ENCODE assay signal across 2 cellular contexts in genomic region chr12:24285413-24285812, GRCh38.
TF ChIP-seq lines count a peak whose summit lies in the region.

No MANE protein-coding gene starts in this region.

TF ChIP-seq in IMR-90, 13 proteins besides CTCF, POLR2A, EP300 and RAD21:
- TF ChIP-seq BHLHE40 (IDR thresholded peaks at IDR 0.05; ENCODE audit: low read depth, low read length) = no peak
- TF ChIP-seq ELK1 (IDR thresholded peaks at IDR 0.05; ENCODE audit: borderline replicate concordance, low read depth, low read length) = no peak
- TF ChIP-seq NFE2L2 (IDR thresholded peaks at IDR 0.05; ENCODE audit: low read depth, low read length) = no peak
- TF ChIP-seq RFX5 (IDR thresholded peaks at IDR 0.05; ENCODE audit: low read depth, low read length) = no peak
- no peak for TF ChIP-seq FOS (IDR thresholded peaks at IDR 0.05; ENCODE audit: low read depth, low read length)
- no peak for TF ChIP-seq SMC3 (IDR thresholded peaks at IDR 0.05; ENCODE audit: low read depth, low read length)
- TF ChIP-seq MAFK (IDR thresholded peaks at IDR 0.05; ENCODE audit: low read depth, low read length) = no peak
- no peak for TF ChIP-seq MAZ (IDR thresholded peaks at IDR 0.05; ENCODE audit: borderline replicate concordance, low read depth, low read length)
- no peak for TF ChIP-seq CEBPB (IDR thresholded peaks at IDR 0.05; ENCODE audit: low read depth, low read length)
- no peak for TF ChIP-seq USF2 (IDR thresholded peaks at IDR 0.05; ENCODE audit: low read depth, low read length)
- TF ChIP-seq RCOR1 (IDR thresholded peaks at IDR 0.05; ENCODE audit: insufficient replicate concordance, low read length) = no peak
- no peak for TF ChIP-seq MXI1 (IDR thresholded peaks at IDR 0.05; ENCODE audit: borderline replicate concordance, low read depth, low read length)
- TF ChIP-seq CHD1 (IDR thresholded peaks at IDR 0.05; ENCODE audit: low read depth, low read length) = no peak

TF ChIP-seq in GM12878, 131 proteins besides CTCF, POLR2A, EP300 and RAD21:
- TF ChIP-seq ZZZ3 (IDR thresholded peaks at IDR 0.05; ENCODE audit: control insufficient read depth, insufficient read length, low read depth) (no peak), TARDBP (IDR thresholded peaks at IDR 0.05; ENCODE audit: borderline replicate concordance) (no peak), RFX5 (IDR thresholded peaks at IDR 0.05; ENCODE audit: low read depth, low read length) (no peak), ASH2L (IDR thresholded peaks at IDR 0.05; ENCODE audit: borderline replicate concordance, low read depth) (no peak), IRF4 (IDR thresholded peaks at IDR 0.05; ENCODE audit: low read depth, low read length) (no peak), PBX3 (IDR thresholded peaks at IDR 0.05; ENCODE audit: insufficient replicate concordance, low read depth, low read length) (no peak), MAX (IDR thresholded peaks at IDR 0.05; ENCODE audit: low read depth, low read length) (no peak)
